In genomic region chr13:88153353-88153752, GRCh38 we compare ENCODE assay signal across 28 cellular contexts.
"Had no signal": no experiment of that assay in that cellular context is flagged by ENCODE, and none has a peak within 500 bp of the region (broad histone marks: within the 10 kb centered on the region; RNA-seq: fewer than 3 reads in every experiment).

No MANE protein-coding gene starts in this region.

- ATAC-seq: left colon; left lung; natural killer cell; stimulated activated naive B cell treated with anti-CD40 and anti-IgM and Interleukin-4, amounts not matched to agents 10 μg/mL and 1 μg/mL and 100 μg/mL, for 72 hours; stimulated activated naive CD8-positive, alpha-beta T cell treated with anti-CD3 and anti-CD28 coated beads, Interleukin-15, Interleukin-2, amounts not matched to agents 100 U/mL and 50 U/mL, for 24 hours had no signal

- DNase-seq: hypothalamus; immature natural killer cell; kidney; left colon; lower lobe of right lung; mammary epithelial cell; mesenchymal stem cell; naive B cell; natural killer cell; nephron progenitor cell; ovary; right lobe of liver; stimulated activated CD4-positive, alpha-beta T cell treated with anti-CD3 and anti-CD28 coated beads, Interleukin-1b, Interleukin-23, amount 100 ng/mL, for 48 hours; stimulated activated CD4-positive, alpha-beta T cell treated with anti-CD3 and anti-CD28 coated beads, Interleukin-2, amount 100 ng/mL, for 48 hours; stimulated activated CD4-positive, alpha-beta T cell treated with anti-CD3 and anti-CD28 coated beads, Interleukin-4, amount 100 ng/mL, for 4 hours; stimulated activated CD8-positive, alpha-beta memory T cell treated with anti-CD3 and anti-CD28 coated beads, Interleukin-4, amount 100 ng/mL, for 48 hours; stimulated activated naive B cell treated with anti-CD40 and anti-IgM and Interleukin-4, amounts not matched to agents 10 μg/mL and 1 μg/mL and 100 μg/mL, for 72 hours; stimulated activated naive CD8-positive, alpha-beta T cell treated with anti-CD3 and anti-CD28 coated beads, Interleukin-15, Interleukin-2, amounts not matched to agents 100 U/mL and 50 U/mL, for 24 hours; stomach; testis; thyroid gland; transverse colon; upper lobe of left lung had no signal

- H3K4me1 ChIP-seq: left lung, lower lobe of right lung, neural progenitor cell, right atrium auricular region, right lobe of liver, stomach, testis, transverse colon, upper lobe of left lung, vagina had no signal

- H3K27me3 ChIP-seq: left lung, neural progenitor cell, ovary, right atrium auricular region, right lobe of liver, stomach, testis, thyroid gland, transverse colon, upper lobe of left lung, vagina had no signal

- H3K27ac ChIP-seq: left lung, lower lobe of right lung, neural progenitor cell, ovary, right atrium auricular region, right lobe of liver, stomach, testis, thyroid gland, transverse colon, upper lobe of left lung, vagina had no signal

- H3K4me2 ChIP-seq: neural progenitor cell, smooth muscle cell had no signal

- H3K36me3 ChIP-seq: left lung, lower lobe of right lung, neural progenitor cell, ovary, right atrium auricular region, right lobe of liver, stomach, thyroid gland, transverse colon, upper lobe of left lung, vagina had no signal

- H3K9me3 ChIP-seq: lower lobe of right lung, ovary, right atrium auricular region, right lobe of liver, testis, thyroid gland, transverse colon, upper lobe of left lung, vagina had no signal

- H3K9ac ChIP-seq: neural progenitor cell had no signal

- H3K4me3 ChIP-seq: left lung, lower lobe of right lung, neural progenitor cell, ovary, right atrium auricular region, right lobe of liver, smooth muscle cell, stomach, testis, thyroid gland, transverse colon, upper lobe of left lung, vagina had no signal

- H2AFZ ChIP-seq: neural progenitor cell had no signal
